ENCODE assay signal across 1 cellular context in genomic region chr5:960551-960950, GRCh38.
TF ChIP-seq lines count a peak whose summit lies in the region.

No MANE protein-coding gene starts in this region.

TF ChIP-seq in HepG2, 621 proteins besides CTCF, POLR2A, EP300 and RAD21 (continued from another document):
- TF ChIP-seq HNF1A (IDR thresholded peaks at IDR 0.05; ENCODE audit: low read depth) (no peak), HNF1A (CRISPR knock-in tag; IDR thresholded peaks at IDR 0.05; ENCODE audit: borderline replicate concordance) (no peak), ZNF496 (CRISPR knock-in tag; IDR thresholded peaks at IDR 0.05; ENCODE audit: insufficient replicate concordance) (no peak), CHD2 (IDR thresholded peaks at IDR 0.05; ENCODE audit: low read depth, low read length) (no peak), RBAK (CRISPR knock-in tag; IDR thresholded peaks at IDR 0.05) (no peak), SNAPC2 (CRISPR knock-in tag; IDR thresholded peaks at IDR 0.05) (no peak), MBNL3 (CRISPR knock-in tag; conservative IDR thresholded peaks at IDR 0.05) (no peak), TBL1XR1 (IDR thresholded peaks at IDR 0.05; ENCODE audit: borderline replicate concordance, low read length, partially characterized antibody) (no peak), SRSF4 (IDR thresholded peaks at IDR 0.05; ENCODE audit: low read depth, low read length, poor library complexity, severe bottlenecking) (no peak), ZNF883 (CRISPR knock-in tag; IDR thresholded peaks at IDR 0.05; ENCODE audit: not compliant biosample characterization) (no peak), KLF12 (CRISPR knock-in tag; IDR thresholded peaks at IDR 0.05; ENCODE audit: borderline replicate concordance) (no peak), TMF1 (CRISPR knock-in tag; IDR thresholded peaks at IDR 0.05; ENCODE audit: low read depth) (no peak), ZNF124 (CRISPR knock-in tag; IDR thresholded peaks at IDR 0.05) (no peak), ZNF713 (CRISPR knock-in tag; IDR thresholded peaks at IDR 0.05) (no peak), DNMT3B (CRISPR knock-in tag; conservative IDR thresholded peaks at IDR 0.05) (no peak), FOXA1 (IDR thresholded peaks at IDR 0.05) (no peak), FOXA1 (CRISPR knock-in tag; IDR thresholded peaks at IDR 0.05) (no peak)
